In genomic region chr9:132199056-132199455, GRCh38 we compare ENCODE assay signal across 15 cellular contexts.
A peak's percentile ranks its signal among the peaks of the same experiment; 100 is the strongest.
DNase-seq lines count a peak whose midpoint lies in the region; ATAC-seq and TF ChIP-seq lines count a peak whose summit lies in the region.
"Had no signal": no experiment of that assay in that cellular context is flagged by ENCODE, and none has a peak within 500 bp of the region (broad histone marks: within the 10 kb centered on the region; RNA-seq: fewer than 3 reads in every experiment).

No MANE protein-coding gene starts in this region.

- no peak for ATAC-seq in HG03159 (IDR thresholded peaks at IDR 0.05; ENCODE audit: unreplicated experiment)
- ATAC-seq: GM23338, HCT116 had no signal

- no peak for TF ChIP-seq CTCF in epithelial cell of esophagus (IDR thresholded peaks at IDR 0.05; ENCODE audit: insufficient read depth, low read depth, low read length, missing control alignments)

- H3K4me3 ChIP-seq in epithelial cell of esophagus (ENCODE audit: low read length) = no peak overlapping the region
- H3K4me3 ChIP-seq: GM23338 had no signal

- DNase-seq in EL (peak; percentile 6), ELR (ENCODE audit: low read depth) (peak; percentile 17), epithelial cell of esophagus (ENCODE audit: low read depth) (peak; percentile 51), putamen (ENCODE audit: low spot score) (no peak)
- DNase-seq in stimulated activated CD4-positive, alpha-beta T cell treated with anti-CD3 and anti-CD28 coated beads, Interleukin-12 subunit alpha, Interleukin-12 subunit beta, amount 100 ng/mL, for 4 hours = no peak
- DNase-seq: C1 segment of cervical spinal cord; Calu3; CD4-positive, alpha-beta memory T cell; COR-L47; DND-41; GF-D8; H9 had no signal

Comparison
In these comparisons a context has a peak if more than half of its experiments do, and no peak if none do; other contexts are left out.
1. DNase-seq: peak in EL (single experiment), ELR (single experiment) and epithelial cell of esophagus (single experiment); none in stimulated activated CD4-positive, alpha-beta T cell treated with anti-CD3 and anti-CD28 coated beads, Interleukin-12 subunit alpha, Interleukin-12 subunit beta, amount 100 ng/mL, for 4 hours (single experiment) and putamen (single experiment).